ENCODE assay signal across 21 cellular contexts in the genomic region with DNA sequence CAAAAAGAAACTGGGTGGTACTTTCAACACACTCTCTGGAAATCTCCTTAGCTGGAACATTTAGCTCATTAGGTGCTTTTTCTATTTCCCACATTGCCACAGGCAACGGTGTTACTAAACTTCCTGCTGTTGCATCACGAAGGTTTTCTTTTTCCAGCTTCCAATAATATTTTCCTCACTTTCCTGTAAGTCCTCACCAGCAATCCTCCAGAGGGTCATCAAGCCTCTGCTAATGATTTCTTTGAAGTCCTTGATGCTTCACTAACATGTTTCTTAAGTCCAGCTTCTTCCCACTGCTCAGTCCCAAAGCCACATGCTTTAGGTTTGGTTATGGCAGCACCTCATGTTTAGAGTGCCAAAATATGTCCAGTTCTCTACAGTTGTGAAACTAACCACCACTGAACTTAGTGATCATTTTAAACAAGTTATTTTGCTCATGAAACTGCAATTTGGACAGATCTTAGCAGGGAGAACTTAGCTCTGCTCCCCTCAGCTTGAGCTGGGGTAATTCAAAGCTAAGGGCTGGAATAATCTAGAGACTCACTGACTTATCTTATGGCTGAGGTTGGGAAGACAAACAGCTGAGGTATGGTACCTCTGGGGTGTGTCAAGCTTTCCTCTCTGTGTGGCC. TPM values are rescaled to one million over a fixed set of nuclear protein-coding genes. Genes with fewer than 3 reads are reported as not detected.
DNase-seq lines count a peak whose midpoint lies in the region; ATAC-seq and TF ChIP-seq lines count a peak whose summit lies in the region.
"Had no signal": no experiment of that assay in that cellular context is flagged by ENCODE, and none has a peak within 500 bp of the region (broad histone marks: within the 10 kb centered on the region; RNA-seq: fewer than 3 reads in every experiment).

No MANE protein-coding gene starts in this region.

- peaks cover 18% of the 10 kb centered on the region for H3K4me1 Mint-ChIP-seq in MCF 10A (ENCODE audit: insufficient read depth, unreplicated experiment)

- no peak overlapping the region for H3K4me3 ChIP-seq in subcutaneous abdominal adipose tissue (ENCODE audit: low read depth in 1 of 5, low read length in 5 of 5)
- H3K4me3 ChIP-seq: cardiac muscle cell, HAP-1, heart left ventricle, right lobe of liver, thoracic aorta had no signal

- H3K9me3 Mint-ChIP-seq in MCF 10A (ENCODE audit: unreplicated experiment) = no peaks in the 10 kb centered on the region
- H3K9me3 Mint-ChIP-seq: activated naive CD4-positive, alpha-beta T cell treated with anti-CD3 and anti-CD28 coated beads for 36 hours; effector memory CD8-positive, alpha-beta T cell had no signal

- H3K4me1 ChIP-seq in foreskin keratinocyte (peaks cover 4% of the 10 kb centered on the region), subcutaneous abdominal adipose tissue (ENCODE audit: control insufficient read depth in 5 of 5, insufficient read depth in 5 of 5, low read length in 5 of 5) (peaks cover 0 to 9% (median 6%) of the 10 kb centered on the region in 5 donors)
- H3K4me1 ChIP-seq: HAP-1, right lobe of liver had no signal

- DNase-seq in NCI-H226 = peak; percentile 7
- DNase-seq in MCF 10A (ENCODE audit: unreplicated experiment) = peak; percentile 86
- peak; percentile 12 to 44 for DNase-seq in foreskin keratinocyte
- DNase-seq in NCI-H526 treated with DMSO at 0.1 percent for 48 hours (lab: John Stamatoyannopoulos, UW) = no peak
- DNase-seq: activated CD4-positive, alpha-beta T cell treated with anti-CD3 and anti-CD28 coated beads for 1 hour; activated CD8-positive, alpha-beta memory T cell treated with anti-CD3 and anti-CD28 coated beads, Interleukin-2, amount 50 U/mL, for 48 hours; activated naive CD4-positive, alpha-beta T cell treated with anti-CD3 and anti-CD28 coated beads for 36 hours; effector memory CD8-positive, alpha-beta T cell; heart left ventricle; kidney; NCI-H1694; nucleus accumbens; right lobe of liver; SIG-M5 had no signal

- H3K27ac Mint-ChIP-seq in MCF 10A (ENCODE audit: low read depth, unreplicated experiment) = peak overlapping the region; percentile 89
- H3K27ac Mint-ChIP-seq: activated naive CD4-positive, alpha-beta T cell treated with anti-CD3 and anti-CD28 coated beads for 36 hours; effector memory CD8-positive, alpha-beta T cell had no signal

- CTCF ChIA-PET in MCF 10A (lab: Yijun Ruan, JAX) = interaction anchor here (0.7 to 3.4 kb wide), 7 partner anchors 10 to 475 kb away, joined by 3 to 30 read pairs (median 3); no protein-coding TSS in a partner anchor

- peak overlapping the region in 2 of 5 donors; percentile 6 to 11 for H3K9ac ChIP-seq in subcutaneous abdominal adipose tissue (ENCODE audit: low read length in 5 of 5)

- peaks cover 0 to 4% (median 0%) of the 10 kb centered on the region in 5 donors for H3K9me3 ChIP-seq in subcutaneous abdominal adipose tissue (ENCODE audit: control insufficient read depth in 5 of 5, low read length in 5 of 5)
- H3K9me3 ChIP-seq: HAP-1, right lobe of liver, thoracic aorta had no signal

- peaks cover 5% of the 10 kb centered on the region for H3K36me3 Mint-ChIP-seq in MCF 10A (ENCODE audit: insufficient read depth, unreplicated experiment)

- no TSS peak for BruUV-seq in MCF 10A (replicated peaks; lab: Mats Ljungman, UMichigan)

- no peak for TF ChIP-seq CTCF in MCF 10A (IDR thresholded peaks at IDR 0.05; ENCODE audit: unreplicated experiment)
- no peak for TF ChIP-seq CTCF in foreskin keratinocyte (conservative IDR thresholded peaks at IDR 0.05)

- POLR2A ChIA-PET in MCF 10A (lab: Yijun Ruan, JAX) = interaction anchor here (0.7 to 1.9 kb wide), 7 partner anchors 30 to 1678 kb away, joined by 3 to 6 read pairs (median 3); partner anchors contain the start of gene RETREG1

- H3K27ac ChIP-seq in foreskin keratinocyte = no peak overlapping the region
- H3K27ac ChIP-seq in subcutaneous abdominal adipose tissue (ENCODE audit: low read depth, low read length) = peak overlapping the region; percentile 67
- H3K27ac ChIP-seq: C4-2B, cardiac muscle cell, right lobe of liver, thoracic aorta had no signal

- H3K4me3 Mint-ChIP-seq in MCF 10A (ENCODE audit: unreplicated experiment) = peak overlapping the region; percentile 30
- H3K4me3 Mint-ChIP-seq: activated naive CD4-positive, alpha-beta T cell treated with anti-CD3 and anti-CD28 coated beads for 36 hours; effector memory CD8-positive, alpha-beta T cell had no signal

- H3K27me3 Mint-ChIP-seq in MCF 10A (ENCODE audit: insufficient read depth, unreplicated experiment) = no peaks in the 10 kb centered on the region

- H3K36me3 ChIP-seq in subcutaneous abdominal adipose tissue (ENCODE audit: control insufficient read depth in 5 of 5, insufficient read depth in 5 of 5, low read length in 5 of 5) = no peaks in the 10 kb centered on the region
- H3K36me3 ChIP-seq: cardiac muscle cell, HAP-1, heart left ventricle, right lobe of liver, thoracic aorta had no signal

- intact Hi-C loops in MCF 10A (cut with micrococcal nuclease) = no loop called here

- peak; percentile 29 for ATAC-seq in foreskin keratinocyte
- no peak for ATAC-seq in activated CD4-positive, CD25-positive, alpha-beta regulatory T cell treated with anti-CD3 and anti-CD28 coated beads, Interleukin-2, amount 50 U/mL, for 24 hours
- no peak for ATAC-seq in HG02981 (IDR thresholded peaks at IDR 0.05; ENCODE audit: unreplicated experiment)
- ATAC-seq: effector memory CD8-positive, alpha-beta T cell; right lobe of liver had no signal

- H3K27me3 ChIP-seq in foreskin keratinocyte = no peaks in the 10 kb centered on the region
- no peaks in the 10 kb centered on the region for H3K27me3 ChIP-seq in subcutaneous abdominal adipose tissue (ENCODE audit: control insufficient read depth in 5 of 5, insufficient read depth in 4 of 5, low read length in 5 of 5)
- H3K27me3 ChIP-seq: cardiac muscle cell, heart left ventricle, right lobe of liver had no signal

RNA-seq across cellular contexts. Expression of gene RETREG1, which starts 39.9 kb away (rescaled TPM):
- total RNA-seq in MCF 10A (2022) (4.9 and 5.3 TPM in 2 replicates), foreskin keratinocyte (1.3 and 2.1 TPM in 2 replicates)
- 0.66 and 1.0 TPM in 2 replicates for polyA plus RNA-seq in foreskin keratinocyte
